Comparison of ENCODE assay signal across 9 cellular contexts in the genomic region with DNA sequence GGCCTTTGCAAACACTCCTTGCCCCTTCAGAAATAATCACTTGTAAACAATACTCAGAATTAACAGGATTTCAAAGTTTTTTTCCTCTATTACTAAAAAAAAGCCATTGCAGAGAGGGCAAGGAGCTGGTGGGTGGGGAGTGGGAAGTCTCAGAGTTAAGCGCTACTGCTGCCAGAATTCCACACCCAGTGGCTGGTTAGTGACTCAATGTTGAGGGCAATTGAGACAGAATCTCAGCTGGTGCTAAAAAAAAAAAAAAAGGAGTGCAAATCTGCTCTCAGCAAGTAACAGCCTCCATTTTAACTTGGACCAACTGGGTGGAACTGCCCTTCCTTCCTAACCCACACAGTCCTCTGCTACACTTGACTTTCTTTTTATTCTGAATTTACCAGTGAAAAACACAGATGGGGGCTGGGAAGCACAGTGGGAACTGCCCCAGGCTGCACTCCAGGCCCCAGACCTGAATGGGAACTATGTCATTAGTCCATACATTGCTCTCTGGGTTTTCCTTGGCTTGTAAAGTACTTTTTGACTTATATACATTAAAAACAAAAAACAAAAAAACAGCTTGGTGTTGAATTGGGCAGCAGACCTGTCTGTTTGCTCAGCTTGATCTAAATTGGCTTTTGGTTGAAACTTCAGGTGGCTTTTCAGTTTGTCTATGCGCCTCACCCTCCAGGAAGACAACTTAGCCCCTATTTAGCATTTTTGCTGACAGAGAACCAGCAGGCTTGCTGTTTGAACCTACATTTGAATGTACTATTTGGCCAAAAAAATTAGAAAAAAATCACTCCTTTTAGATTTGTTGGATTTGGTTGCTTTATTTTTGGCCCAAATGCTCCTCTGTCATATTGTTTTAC.
A peak's percentile ranks its signal among the peaks of the same experiment; 100 is the strongest.
DNase-seq lines count a peak whose midpoint lies in the region; ATAC-seq and TF ChIP-seq lines count a peak whose summit lies in the region.
"Had no signal": no experiment of that assay in that cellular context is flagged by ENCODE, and none has a peak within 500 bp of the region (broad histone marks: within the 10 kb centered on the region; RNA-seq: fewer than 3 reads in every experiment).

No MANE protein-coding gene starts in this region.

- no peak overlapping the region for H3K27ac ChIP-seq in breast epithelium
- H3K27ac ChIP-seq in transverse colon = no peak overlapping the region

- no peak for TF ChIP-seq EP300 in transverse colon (IDR thresholded peaks at IDR 0.05; ENCODE audit: low read depth)

- H3K27ac Mint-ChIP-seq in MCF 10A (ENCODE audit: low read depth, unreplicated experiment) (peak overlapping the region; percentile 75), T-cell (peak overlapping the region; percentile 73 to 74)

- H3K36me3 ChIP-seq in breast epithelium (no peaks in the 10 kb centered on the region), transverse colon (no peaks in the 10 kb centered on the region)

- H3K27me3 Mint-ChIP-seq in MCF 10A (ENCODE audit: insufficient read depth, unreplicated experiment) = no peaks in the 10 kb centered on the region
- H3K27me3 Mint-ChIP-seq in T-cell = no peaks in the 10 kb centered on the region

- ATAC-seq in T-cell (replicated peaks in 1 of 4) (no peak), Right ventricle myocardium superior (ENCODE audit: poor library complexity) (peak; percentile 75), GM18873 (IDR thresholded peaks at IDR 0.05; ENCODE audit: low FRiP score, unreplicated experiment) (no peak)

- H3K4me1 Mint-ChIP-seq in MCF 10A (ENCODE audit: insufficient read depth, unreplicated experiment) = peaks cover 10% of the 10 kb centered on the region
- peaks cover 57 to 65% (median 63%) of the 10 kb centered on the region in 3 donors for H3K4me1 Mint-ChIP-seq in T-cell

- TF ChIP-seq CTCF in MCF 10A (IDR thresholded peaks at IDR 0.05; ENCODE audit: unreplicated experiment) = no peak
- no peak for TF ChIP-seq CTCF in breast epithelium (IDR thresholded peaks at IDR 0.05)
- TF ChIP-seq CTCF in transverse colon (IDR thresholded peaks at IDR 0.05) = no peak

- H3K9me3 ChIP-seq in breast epithelium = no peaks in the 10 kb centered on the region
- H3K9me3 ChIP-seq in transverse colon = no peaks in the 10 kb centered on the region

- H3K9me3 Mint-ChIP-seq in MCF 10A (ENCODE audit: unreplicated experiment) = no peaks in the 10 kb centered on the region
- H3K9me3 Mint-ChIP-seq in T-cell = no peaks in the 10 kb centered on the region

- peak; percentile 84 for DNase-seq in MCF 10A (ENCODE audit: unreplicated experiment)
- DNase-seq in breast epithelium (ENCODE audit: low spot score in 2 of 2) = no peak
- no peak for DNase-seq in T-cell
- peak; percentile 49 for DNase-seq in Right ventricle myocardium superior
- peak; percentile 21 for DNase-seq in transverse colon
- no peak for DNase-seq in Ammon's horn (ENCODE audit: low spot score)
- no peak for DNase-seq in KG1 (lab: John Stamatoyannopoulos, UW)
- DNase-seq: DMS79 had no signal

- no TSS peak for BruUV-seq in MCF 10A (replicated peaks; lab: Mats Ljungman, UMichigan)

- POLR2A ChIA-PET in MCF 10A (lab: Yijun Ruan, JAX) = interaction anchor here (0.6 to 2.2 kb wide), 5 partner anchors 10 to 683 kb away, joined by 3 to 9 read pairs (median 5); no protein-coding TSS in a partner anchor
- POLR2A ChIA-PET in T-cell (lab: Charles Lee) = no interaction called here

- no peaks in the 10 kb centered on the region for H3K4me1 ChIP-seq in breast epithelium
- H3K4me1 ChIP-seq in transverse colon = peaks cover 0 to 6% (median 2%) of the 10 kb centered on the region in 4 donors

- H3K4me3 Mint-ChIP-seq in MCF 10A (ENCODE audit: unreplicated experiment) (no peak overlapping the region), T-cell (no peak overlapping the region)

- in situ Hi-C loops in transverse colon (cut with MboI; ENCODE audit: low pct_ligation_motif_present in 1 of 4, low pct_unique_long_range_greater_than_20kb in 1 of 4, low sequenced_read_pairs in 3 of 4) = no loop called here

- intact Hi-C loops in MCF 10A (cut with micrococcal nuclease) = no loop called here
- intact Hi-C loops in breast epithelium (cut with DNase I; ENCODE audit: low total_unique reads) = no loop called here
- intact Hi-C loops in Right ventricle myocardium superior (cut with DNase I) = no loop called here
- intact Hi-C loops in transverse colon (cut with DNase I; ENCODE audit: low total_unique reads) = no loop called here

- TF ChIP-seq POLR2A in breast epithelium (IDR thresholded peaks at IDR 0.05) = no peak
- TF ChIP-seq POLR2A in transverse colon (IDR thresholded peaks at IDR 0.05) = no peak

- 61 to 83% methylated on average over 2 of the region's 2 CpGs for WGBS in transverse colon (ENCODE audit: low coverage in 1 of 2), 2 donors

- CTCF ChIA-PET in MCF 10A (lab: Yijun Ruan, JAX) (interaction anchor here (0.6 to 1.8 kb wide), 2 partner anchors 17 to 476 kb away, joined by 4 to 6 read pairs; no protein-coding TSS in a partner anchor), T-cell (lab: Charles Lee) (no interaction called here)

- H3K4me3 ChIP-seq in breast epithelium (no peak overlapping the region), transverse colon (no peak overlapping the region)

- H3K27me3 ChIP-seq in breast epithelium (no peaks in the 10 kb centered on the region), transverse colon (no peaks in the 10 kb centered on the region)

- H3K36me3 Mint-ChIP-seq in MCF 10A (ENCODE audit: insufficient read depth, unreplicated experiment) (no peaks in the 10 kb centered on the region), T-cell (no peaks in the 10 kb centered on the region)

Comparison
In these comparisons a context has a peak if more than half of its experiments do, and no peak if none do; other contexts are left out.
1. DNase-seq: peak in MCF 10A (single experiment), Right ventricle myocardium superior (single experiment) and transverse colon (single experiment); none in breast epithelium (0 of 2), T-cell (0 of 34), Ammon's horn (single experiment) and KG1 (single experiment).